14 cellular contexts compared by ENCODE assay signal in genomic region chr6:38499697-38500096, GRCh38.
DNase-seq lines count a peak whose midpoint lies in the region; ATAC-seq and TF ChIP-seq lines count a peak whose summit lies in the region.
"Had no signal": no experiment of that assay in that cellular context is flagged by ENCODE, and none has a peak within 500 bp of the region (broad histone marks: within the 10 kb centered on the region; RNA-seq: fewer than 3 reads in every experiment).

No MANE protein-coding gene starts in this region.

- DNase-seq in GM23248, result peak; percentile 26
- DNase-seq in RWPE2 (ENCODE audit: low spot score), result no peak
- DNase-seq in pons (ENCODE audit: low spot score), result peak; percentile 63
- no peak for DNase-seq in activated CD8-positive, alpha-beta memory T cell treated with anti-CD3 and anti-CD28 coated beads, Interleukin-2, amount 50 U/mL, for 48 hours
- DNase-seq in activated CD4-positive, alpha-beta T cell treated with anti-CD3 and anti-CD28 coated beads for 48 hours, result no peak
- no peak for DNase-seq in cerebellar cortex (ENCODE audit: low spot score)
- DNase-seq: 8988T; ACHN; CD4-positive, CD25-positive, alpha-beta regulatory T cell; GOT3; H9 had no signal

- peak; percentile 82; the same call in 2 of the 3 replicates for ATAC-seq in RWPE2 (ENCODE audit: low read depth)
- ATAC-seq: HepG2 had no signal

- 38 to 51% methylated on average over 5 of the region's 5 CpGs for WGBS in GM23248 (ENCODE audit: low coverage in 1 of 2, low lambda C conversion rate in 2 of 2, missing lambda C conversion rate in 2 of 2), 2 experiments

- H3K27ac ChIP-seq in GM23248 (no peak overlapping the region), RWPE2 (ENCODE audit: poor library complexity, severe bottlenecking) (no peak overlapping the region)
- H3K27ac ChIP-seq: BLaER1 treated with 17β-estradiol and CSF1 and Interleukin-3, amounts not matched to agents 10 nM and 100 nM had no signal

- H3K27me3 ChIP-seq in GM23248 (replicated peaks; ENCODE audit: insufficient read depth), result no peaks in the 10 kb centered on the region
- H3K27me3 ChIP-seq in RWPE2 (ENCODE audit: insufficient read depth, poor library complexity, severe bottlenecking), result no peaks in the 10 kb centered on the region
- H3K27me3 ChIP-seq: BLaER1 treated with 17β-estradiol and CSF1 and Interleukin-3, amounts not matched to agents 10 nM and 100 nM had no signal

- H3K4me2 ChIP-seq in GM23248 (ENCODE audit: unreplicated experiment), result peak overlapping the region; percentile 22
- H3K4me2 ChIP-seq: BLaER1 treated with 17β-estradiol and CSF1 and Interleukin-3, amounts not matched to agents 10 nM and 100 nM had no signal

- peak overlapping the region in 4 of 5 experiments; percentile 23 to 90 (median 72) for H3K27ac Mint-ChIP-seq in brain
- H3K27ac Mint-ChIP-seq: CD4-positive, CD25-positive, alpha-beta regulatory T cell; H9 had no signal

- peaks cover 60% of the 10 kb centered on the region for H3K4me1 Mint-ChIP-seq in brain
- H3K4me1 Mint-ChIP-seq: H9 had no signal

- H3F3A ChIP-seq in GM23248 (ENCODE audit: insufficient read depth), result no peaks in the 10 kb centered on the region

- H3K4me3 Mint-ChIP-seq in brain, result peak overlapping the region in 2 of 5 experiments; percentile 3 to 62
- H3K4me3 Mint-ChIP-seq: CD4-positive, CD25-positive, alpha-beta regulatory T cell; H9 had no signal

- no peaks in the 10 kb centered on the region for H3K79me2 ChIP-seq in GM23248 (ENCODE audit: insufficient read depth)

- H3K9me2 ChIP-seq in GM23248 (ENCODE audit: insufficient read depth), result no peaks in the 10 kb centered on the region

- TF ChIP-seq CTCF in RWPE2 (IDR thresholded peaks at IDR 0.05; ENCODE audit: poor library complexity, severe bottlenecking) (no peak), brain (conservative IDR thresholded peaks at IDR 0.05) (no peak)

- peaks cover 7% of the 10 kb centered on the region; the same call in 1 of the 2 replicates for H3K4me1 ChIP-seq in GM23248 (ENCODE audit: insufficient read depth)
- H3K4me1 ChIP-seq in RWPE2 (ENCODE audit: insufficient read depth, poor library complexity, severe bottlenecking), result no peaks in the 10 kb centered on the region

- no peak overlapping the region for H3K9ac ChIP-seq in GM23248
- H3K9ac ChIP-seq: BLaER1 treated with 17β-estradiol and CSF1 and Interleukin-3, amounts not matched to agents 10 nM and 100 nM had no signal

- H3K27me3 Mint-ChIP-seq in brain, result no peaks in the 10 kb centered on the region
- H3K27me3 Mint-ChIP-seq: CD4-positive, CD25-positive, alpha-beta regulatory T cell had no signal

- no peak overlapping the region for H3K4me3 ChIP-seq in GM23248
- no peak overlapping the region for H3K4me3 ChIP-seq in RWPE2 (ENCODE audit: severe bottlenecking)
- H3K4me3 ChIP-seq: BLaER1 treated with 17β-estradiol and CSF1 and Interleukin-3, amounts not matched to agents 10 nM and 100 nM had no signal

- H3K36me3 ChIP-seq in GM23248 (ENCODE audit: low read depth) (no peaks in the 10 kb centered on the region), RWPE2 (ENCODE audit: low read depth) (no peaks in the 10 kb centered on the region)
- H3K36me3 ChIP-seq: BLaER1 treated with 17β-estradiol and CSF1 and Interleukin-3, amounts not matched to agents 10 nM and 100 nM had no signal

- H4K20me1 ChIP-seq in GM23248 (ENCODE audit: insufficient read depth), result no peaks in the 10 kb centered on the region

- no peaks in the 10 kb centered on the region for H3K9me3 Mint-ChIP-seq in brain
- H3K9me3 Mint-ChIP-seq: CD4-positive, CD25-positive, alpha-beta regulatory T cell; H9 had no signal

- H3K36me3 Mint-ChIP-seq in brain, result no peaks in the 10 kb centered on the region
- H3K36me3 Mint-ChIP-seq: CD4-positive, CD25-positive, alpha-beta regulatory T cell had no signal

- in situ Hi-C loops in GM23248 (cut with MboI), result loop anchor here (25.0 kb wide), 2 partner anchors 462 to 787 kb away; no protein-coding TSS in a partner anchor

- no peaks in the 10 kb centered on the region for H3K9me3 ChIP-seq in GM23248 (ENCODE audit: low read depth)
- no peaks in the 10 kb centered on the region for H3K9me3 ChIP-seq in RWPE2 (ENCODE audit: severe bottlenecking)
- H3K9me3 ChIP-seq: BLaER1 treated with 17β-estradiol and CSF1 and Interleukin-3, amounts not matched to agents 10 nM and 100 nM had no signal

- H2AFZ ChIP-seq in GM23248, result no peak overlapping the region

Comparison
In these comparisons a context has a peak if more than half of its experiments do, and no peak if none do; other contexts are left out.
1. DNase-seq: peak in GM23248 (single experiment) and pons (single experiment); none in RWPE2 (single experiment), activated CD8-positive, alpha-beta memory T cell treated with anti-CD3 and anti-CD28 coated beads, Interleukin-2, amount 50 U/mL, for 48 hours (single experiment), activated CD4-positive, alpha-beta T cell treated with anti-CD3 and anti-CD28 coated beads for 48 hours (single experiment) and cerebellar cortex (single experiment).